10 cellular contexts compared by ENCODE assay signal in genomic region chr11:73402834-73403185, GRCh38. TPM values are rescaled to one million over a fixed set of nuclear protein-coding genes. Genes with fewer than 3 reads are reported as not detected.
A peak's percentile ranks its signal among the peaks of the same experiment; 100 is the strongest.
DNase-seq lines count a peak whose midpoint lies in the region; ATAC-seq and TF ChIP-seq lines count a peak whose summit lies in the region.
"Had no signal": no experiment of that assay in that cellular context is flagged by ENCODE, and none has a peak within 500 bp of the region (broad histone marks: within the 10 kb centered on the region; RNA-seq: fewer than 3 reads in every experiment).

No MANE protein-coding gene starts in this region.

- CTCF ChIA-PET in IMR-90 (lab: Yijun Ruan, JAX): no interaction called here
- CTCF ChIA-PET in naive thymus-derived CD4-positive, alpha-beta T cell (lab: Charles Lee): interaction anchor here (0.6 to 16.0 kb wide), 4 partner anchors 16 to 257 kb away, joined by 3 to 205 read pairs (median 8); no protein-coding TSS in a partner anchor

- WGBS in IMR-90 (ENCODE audit: extremely low coverage in 2 of 2, insufficient read length in 1 of 2), 2 experiments: no CpG with 5 or more reads among the region's 1 CpG

- H3K4ac ChIP-seq in IMR-90 (ENCODE audit: low read depth, low read length): no peak overlapping the region

- H3K4me2 ChIP-seq in IMR-90 (ENCODE audit: low read depth, low read length): no peak overlapping the region

- no peaks in the 10 kb centered on the region; the same call in none of the 2 replicates for H3K9me1 ChIP-seq in IMR-90 (ENCODE audit: insufficient read depth, low read length)

- H4K5ac ChIP-seq in IMR-90 (ENCODE audit: low read depth, low read length): no peak overlapping the region

- no peak overlapping the region for H2BK5ac ChIP-seq in IMR-90 (ENCODE audit: low read depth, low read length, poor library complexity, severe bottlenecking)

- TF ChIP-seq CTCF in IMR-90 (conservative IDR thresholded peaks at IDR 0.05; ENCODE audit: low read depth, low read length): peak; percentile 35
- TF ChIP-seq CTCF in WERI-Rb-1 (IDR thresholded peaks at IDR 0.05; ENCODE audit: low read depth, low read length): peak; percentile 54
- no peak for TF ChIP-seq CTCF in progenitor cell of endocrine pancreas (IDR thresholded peaks at IDR 0.05; ENCODE audit: unreplicated experiment)

- no peak overlapping the region for H2AK9ac ChIP-seq in IMR-90 (replicated peaks; ENCODE audit: low read depth, low read length, poor library complexity)

- no peaks in the 10 kb centered on the region for H3K79me1 ChIP-seq in IMR-90 (ENCODE audit: low read depth in 1 of 2, low read length in 2 of 2)

- ATAC-seq in IMR-90 (ENCODE audit: low read depth) (0 out of 2 replicates have a peak, but pooled peaks have one; percentile 19), GM18870 (IDR thresholded peaks at IDR 0.05; ENCODE audit: unreplicated experiment) (no peak)
- ATAC-seq in naive thymus-derived CD4-positive, alpha-beta T cell: peak; percentile 28

- no peaks in the 10 kb centered on the region for H3K27me3 ChIP-seq in IMR-90 (ENCODE audit: control insufficient read depth, insufficient read depth, low read length)
- no peaks in the 10 kb centered on the region for H3K27me3 ChIP-seq in WERI-Rb-1 (ENCODE audit: insufficient read depth, low read depth, severe bottlenecking)
- H3K27me3 ChIP-seq in naive thymus-derived CD4-positive, alpha-beta T cell (ENCODE audit: control insufficient read depth in 2 of 2, insufficient read depth in 2 of 2, low read length in 2 of 2): no peaks in the 10 kb centered on the region

- H3K27ac ChIP-seq in IMR-90 (ENCODE audit: insufficient read depth, low read length) (no peak overlapping the region), WERI-Rb-1 (peak overlapping the region; percentile 22; the same call in 1 of the 2 replicates)
- H3K27ac ChIP-seq in naive thymus-derived CD4-positive, alpha-beta T cell (ENCODE audit: low read depth, low read length): no peak overlapping the region

- POLR2A ChIA-PET in IMR-90 (lab: Charles Lee; ENCODE audit: unreplicated experiment): interaction anchor here (0.6 kb wide), 1 partner anchor 83 kb away, joined by 4 read pairs; no protein-coding TSS in a partner anchor
- POLR2A ChIA-PET in naive thymus-derived CD4-positive, alpha-beta T cell (lab: Charles Lee): no interaction called here

- H3K4me1 Mint-ChIP-seq in naive thymus-derived CD4-positive, alpha-beta T cell: peaks cover 0 to 9% (median 0%) of the 10 kb centered on the region in 7 donors
- no peaks in the 10 kb centered on the region for H3K4me1 Mint-ChIP-seq in progenitor cell of endocrine pancreas (ENCODE audit: low read depth)

- H3K18ac ChIP-seq in IMR-90 (ENCODE audit: low read depth, low read length): no peak overlapping the region

- no peak overlapping the region for H2BK15ac ChIP-seq in IMR-90 (ENCODE audit: low read depth, low read length)

- intact Hi-C loops in IMR-90 (cut with micrococcal nuclease): loop anchor here (5.0 kb wide), 1 partner anchor 529 kb away; no protein-coding TSS in a partner anchor
- intact Hi-C loops in naive thymus-derived CD4-positive, alpha-beta T cell (cut with micrococcal nuclease): loop anchor here (1.0 to 2.0 kb wide), 2 partner anchors 258 kb away; no protein-coding TSS in a partner anchor

- H3K27me3 Mint-ChIP-seq in naive thymus-derived CD4-positive, alpha-beta T cell: no peaks in the 10 kb centered on the region
- no peaks in the 10 kb centered on the region for H3K27me3 Mint-ChIP-seq in progenitor cell of endocrine pancreas

- in situ Hi-C loops in IMR-90 (cut with MboI; ENCODE audit: low sequenced_read_pairs): loop anchor here (5.0 kb wide), 1 partner anchor 254 kb away; no protein-coding TSS in a partner anchor

- no peak overlapping the region for H2AFZ ChIP-seq in IMR-90 (replicated peaks; ENCODE audit: low read length, poor library complexity)

- H3K27ac Mint-ChIP-seq in naive thymus-derived CD4-positive, alpha-beta T cell: peak overlapping the region in 6 of 9 donors; percentile 7 to 48 (median 38)
- no peak overlapping the region for H3K27ac Mint-ChIP-seq in progenitor cell of endocrine pancreas

- no TSS peak for BruUV-seq in IMR-90 (replicated peaks; lab: Mats Ljungman, UMichigan)

- H2AK5ac ChIP-seq in IMR-90 (ENCODE audit: low read depth, low read length): no peak overlapping the region

- H3K36me3 ChIP-seq in IMR-90 (ENCODE audit: control insufficient read depth, insufficient read depth, low read length): peaks cover 15% of the 10 kb centered on the region
- H3K36me3 ChIP-seq in WERI-Rb-1: peaks cover 37% of the 10 kb centered on the region
- peaks cover 0 to 34% (median 0%) of the 10 kb centered on the region in 3 experiments for H3K36me3 ChIP-seq in naive thymus-derived CD4-positive, alpha-beta T cell (ENCODE audit: control insufficient read depth in 2 of 3, insufficient read depth in 3 of 3, low read length in 3 of 3)

- peaks cover 6% of the 10 kb centered on the region; the same call in 1 of the 2 replicates for H3K4me1 ChIP-seq in IMR-90 (ENCODE audit: control insufficient read depth, insufficient read depth, low read length)
- H3K4me1 ChIP-seq in naive thymus-derived CD4-positive, alpha-beta T cell (ENCODE audit: control insufficient read depth in 2 of 2, insufficient read depth in 2 of 2, low read length in 2 of 2): no peaks in the 10 kb centered on the region

- no peak overlapping the region for H3K56ac ChIP-seq in IMR-90 (ENCODE audit: extremely low read depth, insufficient read depth, low read length)

- H3K14ac ChIP-seq in IMR-90 (replicated peaks; ENCODE audit: low read depth, low read length): no peak overlapping the region

- DNase-seq in NOMO-1 treated with DMSO at 0.1 percent for 48 hours (lab: John Stamatoyannopoulos, UW; ENCODE audit: unreplicated experiment) (peak; percentile 41), NOMO-1 treated with dmso at 0.1 percent for 144 hours (lab: John Stamatoyannopoulos, UW; ENCODE audit: unreplicated experiment) (no peak), IMR-90 (no peak), WERI-Rb-1 (peak; percentile 71), progenitor cell of endocrine pancreas (ENCODE audit: low spot score, unreplicated experiment) (no peak), NCI-H748 treated with DMSO at 0.1 percent for 48 hours (lab: John Stamatoyannopoulos, UW) (no peak)
- peak in 1 of 9 donors; percentile 30 for DNase-seq in naive thymus-derived CD4-positive, alpha-beta T cell
- DNase-seq: KG1; stimulated activated CD4-positive, alpha-beta T cell treated with anti-CD3 and anti-CD28 coated beads, Interleukin-15, amount 100 ng/mL, for 24 hours had no signal

- peaks cover 0 to 1% (median 0%) of the 10 kb centered on the region in 11 donors for H3K9me3 Mint-ChIP-seq in naive thymus-derived CD4-positive, alpha-beta T cell
- H3K9me3 Mint-ChIP-seq in progenitor cell of endocrine pancreas (ENCODE audit: low read depth): no peaks in the 10 kb centered on the region

- H4K8ac ChIP-seq in IMR-90 (ENCODE audit: low read depth in 2 of 2, low read length in 2 of 2): no peak overlapping the region

- H3K4me3 ChIP-seq in IMR-90 (ENCODE audit: insufficient read depth, low read depth, low read length) (no peak overlapping the region), WERI-Rb-1 (ENCODE audit: low read depth, low read length) (no peak overlapping the region)
- H3K4me3 ChIP-seq in naive thymus-derived CD4-positive, alpha-beta T cell (ENCODE audit: low read length): no peak overlapping the region

- H2BK120ac ChIP-seq in IMR-90 (ENCODE audit: low read depth, low read length): no peak overlapping the region

- no peak; the same call in 1 of the 2 replicates for TF ChIP-seq RAD21 in IMR-90 (IDR thresholded peaks at IDR 0.05; ENCODE audit: low read length)

- no peak overlapping the region for H3K23ac ChIP-seq in IMR-90 (ENCODE audit: low read depth, low read length)

- H3K4me3 Mint-ChIP-seq in naive thymus-derived CD4-positive, alpha-beta T cell: no peak overlapping the region
- H3K4me3 Mint-ChIP-seq in progenitor cell of endocrine pancreas (ENCODE audit: low read depth): no peak overlapping the region

- no peak overlapping the region for H3K9ac ChIP-seq in IMR-90 (ENCODE audit: low read depth, low read length)

- dilution Hi-C loops in IMR-90 (cut with HindIII; ENCODE audit: low sequenced_read_pairs, unreplicated experiment): no loop called here

- TF ChIP-seq POLR2A in IMR-90 (IDR thresholded peaks at IDR 0.05; ENCODE audit: low read depth, low read length): no peak

- H4K91ac ChIP-seq in IMR-90 (ENCODE audit: insufficient read depth, low read depth, low read length): no peak overlapping the region

- H4K20me1 ChIP-seq in IMR-90 (ENCODE audit: insufficient read depth, low read length): no peaks in the 10 kb centered on the region

- H3K9me3 ChIP-seq in IMR-90 (ENCODE audit: control insufficient read depth, insufficient read depth, low read length): no peaks in the 10 kb centered on the region
- H3K9me3 ChIP-seq in WERI-Rb-1 (ENCODE audit: severe bottlenecking): no peaks in the 10 kb centered on the region
- H3K9me3 ChIP-seq in naive thymus-derived CD4-positive, alpha-beta T cell (ENCODE audit: control insufficient read depth in 2 of 3, low read length in 3 of 3): no peaks in the 10 kb centered on the region

- peaks cover 0 to 4% (median 0%) of the 10 kb centered on the region in 5 donors for H3K36me3 Mint-ChIP-seq in naive thymus-derived CD4-positive, alpha-beta T cell
- H3K36me3 Mint-ChIP-seq in progenitor cell of endocrine pancreas (ENCODE audit: insufficient read depth): peaks cover 2% of the 10 kb centered on the region

- H2BK20ac ChIP-seq in IMR-90 (ENCODE audit: low read depth, low read length): no peak overlapping the region

TF ChIP-seq in IMR-90, 13 proteins besides CTCF, POLR2A, EP300 and RAD21:
- TF ChIP-seq SMC3 (IDR thresholded peaks at IDR 0.05; ENCODE audit: low read depth, low read length): peak; percentile 29; the same call in 1 of the 2 replicates
- no peak for TF ChIP-seq ELK1 (IDR thresholded peaks at IDR 0.05; ENCODE audit: borderline replicate concordance, low read depth, low read length)

RNA-seq across cellular contexts. Expression of gene RELT, which starts 26.6 kb away (rescaled TPM):
- total RNA-seq in IMR-90 (2012; rRNA removed): 2.3 and 3.1 TPM in 2 replicates
- polyA plus RNA-seq in IMR-90 (2012; rRNA removed): 5.3 and 6.5 TPM in 2 replicates
- polyA plus RNA-seq in IMR-90 (2012; cell fraction: cytosol; rRNA removed): 4.3 and 5.3 TPM in 2 replicates
- 17.5 and 30.8 TPM in 2 replicates for polyA plus RNA-seq in IMR-90 (2012; cell fraction: nucleus; rRNA removed; ENCODE audit: low replicate concordance)
- total RNA-seq in naive thymus-derived CD4-positive, alpha-beta T cell: 100 to 1,000 TPM in 2 of 5 experiments, 10 to 100 TPM in 3; 11.9 to 275 (median 28.4) TPM
- polyA plus RNA-seq in naive thymus-derived CD4-positive, alpha-beta T cell: 1 to 10 TPM; 2.0 to 6.4 TPM
- 5.3 and 5.7 TPM in 2 replicates for total RNA-seq in progenitor cell of endocrine pancreas

Comparison
In these comparisons a context has a peak if more than half of its experiments do, and no peak if none do; other contexts are left out.
1. DNase-seq: peak in NOMO-1 treated with DMSO at 0.1 percent for 48 hours (single experiment) and WERI-Rb-1 (single experiment); none in NOMO-1 treated with dmso at 0.1 percent for 144 hours (single experiment), IMR-90 (single experiment), progenitor cell of endocrine pancreas (single experiment) and NCI-H748 treated with DMSO at 0.1 percent for 48 hours (single experiment).